19 cellular contexts compared by ENCODE assay signal in genomic region chr1:7002728-7003127, GRCh38.
"Had no signal": no experiment of that assay in that cellular context is flagged by ENCODE, and none has a peak within 500 bp of the region (broad histone marks: within the 10 kb centered on the region; RNA-seq: fewer than 3 reads in every experiment).

No MANE protein-coding gene starts in this region.

- H3K4me1 Mint-ChIP-seq: immature natural killer cell, neural crest cell had no signal

- H3K4me2 ChIP-seq: smooth muscle cell had no signal

- H3K36me3 Mint-ChIP-seq: activated naive CD4-positive, alpha-beta T cell treated with anti-CD3 and anti-CD28 coated beads, Interleukin-2, amount 50 U/mL, for 72 hours; immature natural killer cell had no signal

- H3K27me3 ChIP-seq: colonic mucosa, ovary, right lobe of liver had no signal

- DNase-seq: activated CD4-positive, alpha-beta T cell treated with anti-CD3 and anti-CD28 coated beads for 4 hours; activated CD8-positive, alpha-beta T cell treated with anti-CD3 and anti-CD28 coated beads for 36 hours; activated effector memory CD4-positive, alpha-beta T cell treated with anti-CD3 and anti-CD28 coated beads, Interleukin-2, amount 50 U/mL, for 16 hours; activated T-cell treated with anti-CD3 and anti-CD28 coated beads, Interleukin-2, amount 50 U/mL, for 48 hours; amniotic stem cell; central memory CD4-positive, alpha-beta T cell; colonic mucosa; foreskin melanocyte; immature natural killer cell; ovary; right lobe of liver; upper lobe of right lung; WERI-Rb-1 had no signal

- H3K27ac ChIP-seq: colonic mucosa, ovary, right lobe of liver, suprapubic skin, upper lobe of right lung, WERI-Rb-1 had no signal

- H3K27ac Mint-ChIP-seq: activated CD8-positive, alpha-beta T cell treated with anti-CD3 and anti-CD28 coated beads for 36 hours; activated naive CD4-positive, alpha-beta T cell treated with anti-CD3 and anti-CD28 coated beads, Interleukin-2, amount 50 U/mL, for 72 hours; immature natural killer cell; stimulated activated naive CD8-positive, alpha-beta T cell treated with anti-CD3 and anti-CD28 coated beads, Interleukin-15, Interleukin-2, amounts not matched to agents 100 ng/mL and 50 ng/mL, for 24 hours had no signal

- H3K9me3 Mint-ChIP-seq: activated CD8-positive, alpha-beta T cell treated with anti-CD3 and anti-CD28 coated beads for 36 hours; activated naive CD4-positive, alpha-beta T cell treated with anti-CD3 and anti-CD28 coated beads, Interleukin-2, amount 50 U/mL, for 72 hours; immature natural killer cell; neural crest cell; stimulated activated naive CD8-positive, alpha-beta T cell treated with anti-CD3 and anti-CD28 coated beads, Interleukin-15, Interleukin-2, amounts not matched to agents 100 ng/mL and 50 ng/mL, for 24 hours had no signal

- H3K36me3 ChIP-seq: colonic mucosa, ovary, right lobe of liver, suprapubic skin, upper lobe of right lung, WERI-Rb-1 had no signal

- ATAC-seq: activated CD8-positive, alpha-beta T cell treated with anti-CD3 and anti-CD28 coated beads for 36 hours; activated naive CD4-positive, alpha-beta T cell treated with anti-CD3 and anti-CD28 coated beads, Interleukin-2, amount 50 U/mL, for 72 hours; right lobe of liver; upper lobe of right lung had no signal

- H3K4me3 ChIP-seq: colonic mucosa, ovary, right lobe of liver, smooth muscle cell, suprapubic skin, upper lobe of right lung had no signal

- H3K4me3 Mint-ChIP-seq: activated CD8-positive, alpha-beta T cell treated with anti-CD3 and anti-CD28 coated beads for 36 hours; immature natural killer cell; neural crest cell; stimulated activated naive CD8-positive, alpha-beta T cell treated with anti-CD3 and anti-CD28 coated beads, Interleukin-15, Interleukin-2, amounts not matched to agents 100 ng/mL and 50 ng/mL, for 24 hours had no signal

- H3K4me1 ChIP-seq: colonic mucosa, right lobe of liver, suprapubic skin, upper lobe of right lung had no signal

- H3K9me3 ChIP-seq: colonic mucosa, ovary, right lobe of liver, suprapubic skin, upper lobe of right lung had no signal

- FAIRE-seq: endothelial cell of umbilical vein had no signal
